ENCODE assay signal across 12 cellular contexts in genomic region chr16:54418903-54419302, GRCh38.
A peak's percentile ranks its signal among the peaks of the same experiment; 100 is the strongest.
DNase-seq lines count a peak whose midpoint lies in the region; ATAC-seq and TF ChIP-seq lines count a peak whose summit lies in the region.
"Had no signal": no experiment of that assay in that cellular context is flagged by ENCODE, and none has a peak within 500 bp of the region (broad histone marks: within the 10 kb centered on the region; RNA-seq: fewer than 3 reads in every experiment).

No MANE protein-coding gene starts in this region.

- no peak overlapping the region for H3K4me3 ChIP-seq in left lung
- H3K4me3 ChIP-seq: BLaER1 treated with 17β-estradiol and CSF1 and Interleukin-3, amounts not matched to agents 10 nM and 100 nM; GM23248 had no signal

- peak; percentile 55 for ATAC-seq in left lung
- ATAC-seq: CD8-positive, alpha-beta T cell had no signal

- no peaks in the 10 kb centered on the region for H3K9me3 ChIP-seq in left lung

- H3K27me3 ChIP-seq in left lung: peaks cover 0 to 11% of the 10 kb centered on the region in 2 donors
- H3K27me3 ChIP-seq: BLaER1 treated with 17β-estradiol and CSF1 and Interleukin-3, amounts not matched to agents 10 nM and 100 nM had no signal

- no peaks in the 10 kb centered on the region for H3K36me3 ChIP-seq in left lung
- H3K36me3 ChIP-seq: BLaER1 treated with 17β-estradiol and CSF1 and Interleukin-3, amounts not matched to agents 10 nM and 100 nM had no signal

- no peak overlapping the region for H3K27ac ChIP-seq in left lung
- H3K27ac ChIP-seq: BLaER1 treated with 17β-estradiol and CSF1 and Interleukin-3, amounts not matched to agents 10 nM and 100 nM; GM23248 had no signal

- intact Hi-C loops in left lung (cut with DNase I): no loop called here

- H3K4me1 ChIP-seq in left lung: no peaks in the 10 kb centered on the region

- DNase-seq in NCI-H2029 (lab: John Stamatoyannopoulos, UW): peak; percentile 47
- DNase-seq in NCI-H2029 treated with DMSO at 0.1 percent for 48 hours (lab: John Stamatoyannopoulos, UW): no peak
- DNase-seq in DMS53 (lab: John Stamatoyannopoulos, UW): peak; percentile 79
- peak; percentile 39 for DNase-seq in NCI-H748 treated with DMSO at 0.1 percent for 48 hours (lab: John Stamatoyannopoulos, UW)
- no peak for DNase-seq in left lung
- no peak for DNase-seq in NCI-H2107 treated with DMSO at 0.1 percent for 48 hours (lab: John Stamatoyannopoulos, UW; ENCODE audit: unreplicated experiment)
- no peak for DNase-seq in GOT3 (lab: John Stamatoyannopoulos, UW)
- DNase-seq: Calu3; CD8-positive, alpha-beta T cell; GM23248; HCEC 1CT had no signal

- TF ChIP-seq CTCF in left lung (IDR thresholded peaks at IDR 0.05): no peak

Comparison
In these comparisons a context has a peak if more than half of its experiments do, and no peak if none do; other contexts are left out.
1. DNase-seq: peak in NCI-H2029 (single experiment), DMS53 (single experiment) and NCI-H748 treated with DMSO at 0.1 percent for 48 hours (single experiment); none in NCI-H2029 treated with DMSO at 0.1 percent for 48 hours (single experiment), left lung (0 of 2), NCI-H2107 treated with DMSO at 0.1 percent for 48 hours (single experiment) and GOT3 (single experiment).